ENCODE assay signal across 16 cellular contexts in genomic region chr22:29385305-29385704, GRCh38. TPM values are rescaled to one million over a fixed set of nuclear protein-coding genes. Genes with fewer than 3 reads are reported as not detected.
A peak's percentile ranks its signal among the peaks of the same experiment; 100 is the strongest.
DNase-seq lines count a peak whose midpoint lies in the region; ATAC-seq lines count a peak whose summit lies in the region.
"Had no signal": no experiment of that assay in that cellular context is flagged by ENCODE, and none has a peak within 500 bp of the region (broad histone marks: within the 10 kb centered on the region; RNA-seq: fewer than 3 reads in every experiment).

No MANE protein-coding gene starts in this region.

- no peaks in the 10 kb centered on the region for H3K9me3 Mint-ChIP-seq in activated CD4-positive, alpha-beta T cell treated with anti-CD3 and anti-CD28 coated beads, Interleukin-2, amount 10 ng/mL, durations not matched to agents 24 days and 14 days
- no peaks in the 10 kb centered on the region for H3K9me3 Mint-ChIP-seq in T-cell
- H3K9me3 Mint-ChIP-seq: activated naive CD4-positive, alpha-beta T cell treated with anti-CD3 and anti-CD28 coated beads, Interleukin-2, amount 10 ng/mL, durations not matched to agents 7 days and 5 days had no signal

- H3K27me3 ChIP-seq in layer of hippocampus (ENCODE audit: control insufficient read depth, insufficient read depth, low read length), result no peaks in the 10 kb centered on the region

- no peak for ATAC-seq in T-cell (replicated peaks in 1 of 4)
- ATAC-seq in GM18909 (IDR thresholded peaks at IDR 0.05; ENCODE audit: poor library complexity, unreplicated experiment), result no peak

- CTCF ChIA-PET in T-cell (lab: Charles Lee), result no interaction called here

- POLR2A ChIA-PET in T-cell (lab: Charles Lee), result interaction anchor here in 1 of 2 donors (1.0 kb wide), 1 partner anchor 1466 kb away, joined by 4 read pairs; the partner anchor contains the start of gene PITPNB

- no peak for DNase-seq in activated CD4-positive, alpha-beta T cell treated with anti-CD3 and anti-CD28 coated beads, Interleukin-2, amount 10 ng/mL, durations not matched to agents 24 days and 14 days
- no peak for DNase-seq in activated CD4-positive, alpha-beta T cell treated with anti-CD3 and anti-CD28 coated beads for 1 hour
- DNase-seq in T-cell, result no peak
- no peak for DNase-seq in HuH-7.5 (ENCODE audit: low spot score)
- no peak for DNase-seq in stimulated activated CD4-positive, alpha-beta T cell treated with anti-CD3 and anti-CD28 coated beads, Interleukin-4, amount 100 ng/mL, for 4 hours
- DNase-seq: activated CD4-positive, alpha-beta T cell treated with anti-CD3 and anti-CD28 coated beads, Interleukin-2, amount 50 U/mL, for 4 hours; activated naive CD4-positive, alpha-beta T cell treated with anti-CD3 and anti-CD28 coated beads, Interleukin-2, amount 10 ng/mL, durations not matched to agents 7 days and 5 days; DMS79 treated with DMSO at 0.1 percent for 48 hours; NCI-H2029 had no signal

- peak overlapping the region; percentile 30 for H3K27ac Mint-ChIP-seq in activated CD4-positive, alpha-beta T cell treated with anti-CD3 and anti-CD28 coated beads, Interleukin-2, amount 10 ng/mL, durations not matched to agents 24 days and 14 days
- peak overlapping the region; percentile 41 to 62 for H3K27ac Mint-ChIP-seq in T-cell

- H3K27ac ChIP-seq in layer of hippocampus (ENCODE audit: low read depth, low read length) (peak overlapping the region; percentile 54), temporal lobe (ENCODE audit: low read depth, low read length) (peak overlapping the region; percentile 40)

- intact Hi-C loops in activated CD4-positive, alpha-beta T cell treated with anti-CD3 and anti-CD28 coated beads, Interleukin-2, amount 10 ng/mL, durations not matched to agents 24 days and 14 days (cut with micrococcal nuclease), result no loop called here

- H3K4me1 Mint-ChIP-seq in activated CD4-positive, alpha-beta T cell treated with anti-CD3 and anti-CD28 coated beads, Interleukin-2, amount 10 ng/mL, durations not matched to agents 24 days and 14 days, result peaks cover 43% of the 10 kb centered on the region
- H3K4me1 Mint-ChIP-seq in T-cell, result peaks cover 63 to 72% (median 67%) of the 10 kb centered on the region in 3 donors

- H3K4me3 Mint-ChIP-seq in activated CD4-positive, alpha-beta T cell treated with anti-CD3 and anti-CD28 coated beads, Interleukin-2, amount 10 ng/mL, durations not matched to agents 24 days and 14 days, result no peak overlapping the region
- H3K4me3 Mint-ChIP-seq in T-cell, result no peak overlapping the region
- H3K4me3 Mint-ChIP-seq: activated naive CD4-positive, alpha-beta T cell treated with anti-CD3 and anti-CD28 coated beads, Interleukin-2, amount 10 ng/mL, durations not matched to agents 7 days and 5 days had no signal

- H3K27me3 Mint-ChIP-seq in activated CD4-positive, alpha-beta T cell treated with anti-CD3 and anti-CD28 coated beads, Interleukin-2, amount 10 ng/mL, durations not matched to agents 24 days and 14 days, result no peaks in the 10 kb centered on the region
- no peaks in the 10 kb centered on the region for H3K27me3 Mint-ChIP-seq in T-cell
- H3K27me3 Mint-ChIP-seq: activated naive CD4-positive, alpha-beta T cell treated with anti-CD3 and anti-CD28 coated beads, Interleukin-2, amount 10 ng/mL, durations not matched to agents 7 days and 5 days had no signal

- peaks cover 22% of the 10 kb centered on the region for H3K36me3 Mint-ChIP-seq in activated CD4-positive, alpha-beta T cell treated with anti-CD3 and anti-CD28 coated beads, Interleukin-2, amount 10 ng/mL, durations not matched to agents 24 days and 14 days (ENCODE audit: low read depth)
- peaks cover 12% of the 10 kb centered on the region for H3K36me3 Mint-ChIP-seq in T-cell

RNA-seq across cellular contexts. Expression of gene AP1B1, which starts 3.1 kb away (rescaled TPM):
- 79.1 and 83.7 TPM in 2 replicates for total RNA-seq in activated CD4-positive, alpha-beta T cell treated with anti-CD3 and anti-CD28 coated beads, Interleukin-2, amount 10 ng/mL, durations not matched to agents 24 days and 14 days
- total RNA-seq in T-cell (10 to 100 TPM; 41.1 to 49.5 (median 47.1) TPM), temporal lobe (31.0 TPM)

RNA-seq across cellular contexts. Expression of gene RFPL1, which starts 53.1 kb away (rescaled TPM):
- total RNA-seq in activated CD4-positive, alpha-beta T cell treated with anti-CD3 and anti-CD28 coated beads, Interleukin-2, amount 10 ng/mL, durations not matched to agents 24 days and 14 days, result not detected in 2 replicates
- total RNA-seq in T-cell (under 1 TPM in 1 of 5 donors, not detected in 4; 0.22 TPM), temporal lobe (not detected)
- total RNA-seq: chondrocyte; sciatic nerve; T-helper 1 cell treated with Interleukin-12 subunit alpha and Interleukin-12 subunit beta and Interleukin-4 antibody, amounts not matched to agents 30 ng/mL and 1 ng/mL, for 36 hours; urinary bladder had no signal
